10 cellular contexts compared by ENCODE assay signal in genomic region chr12:26749781-26750180, GRCh38.
A peak's percentile ranks its signal among the peaks of the same experiment; 100 is the strongest.
DNase-seq lines count a peak whose midpoint lies in the region; ATAC-seq, FAIRE-seq and TF ChIP-seq lines count a peak whose summit lies in the region.
"Had no signal": no experiment of that assay in that cellular context is flagged by ENCODE, and none has a peak within 500 bp of the region (broad histone marks: within the 10 kb centered on the region; RNA-seq: fewer than 3 reads in every experiment).

No MANE protein-coding gene starts in this region.

- H3K27ac ChIP-seq in K562 (ENCODE audit: extremely low read depth, low read depth, low read length): no peak overlapping the region
- H3K27ac ChIP-seq in right atrium auricular region: no peak overlapping the region

- H3K27me3 ChIP-seq in K562 (ENCODE audit: control insufficient read depth in 2 of 2, insufficient read depth in 2 of 2, low read length in 2 of 2): peaks cover 0 to 2% of the 10 kb centered on the region in 2 experiments; a peak in 1 of 5 replicates
- no peaks in the 10 kb centered on the region for H3K27me3 ChIP-seq in right atrium auricular region

- TF ChIP-seq POLR2A in K562 (conservative IDR thresholded peaks at IDR 0.05): no peak

- no peaks in the 10 kb centered on the region for H3K36me3 ChIP-seq in K562 (ENCODE audit: control insufficient read depth, insufficient read depth, low read length)
- H3K36me3 ChIP-seq in right atrium auricular region: no peaks in the 10 kb centered on the region

- FAIRE-seq in K562 (lab: Jason Lieb, UNC) (no peak), frontal cortex (lab: Jason Lieb, UNC) (no peak)

- TF ChIP-seq RAD21 in K562 (CRISPR knock-in tag; conservative IDR thresholded peaks at IDR 0.05 in 1 of 2, IDR thresholded peaks at IDR 0.05 in 1 of 2): no peak

- no peaks in the 10 kb centered on the region for H4K20me1 ChIP-seq in K562 (replicated peaks; ENCODE audit: control insufficient read depth, insufficient read depth, low read length)

- no peaks in the 10 kb centered on the region for H3K9me1 ChIP-seq in K562 (ENCODE audit: control insufficient read depth, insufficient read depth, low read length)

- ATAC-seq in GM18858 (IDR thresholded peaks at IDR 0.05; ENCODE audit: unreplicated experiment): peak; percentile 66
- peak; percentile 77 for ATAC-seq in GM21367 (IDR thresholded peaks at IDR 0.05; ENCODE audit: unreplicated experiment)
- ATAC-seq in HG03108 (IDR thresholded peaks at IDR 0.05; ENCODE audit: unreplicated experiment): peak; percentile 74
- ATAC-seq in K562: no peak

- H3K9ac ChIP-seq in K562 (ENCODE audit: insufficient read depth in 1 of 2, low read depth in 2 of 2, low read length in 2 of 2): no peak overlapping the region

- POLR2A ChIA-PET in K562 (lab: Yijun Ruan, JAX): no interaction called here

- H3K79me2 ChIP-seq in K562 (ENCODE audit: control insufficient read depth, insufficient read depth, low read length): no peaks in the 10 kb centered on the region

- in situ Hi-C loops in K562 (cut with MboI): no loop called here

- DNase-seq in K562 (ENCODE audit: extremely low read depth in 1 of 4, low spot score in 3 of 4): no peak
- DNase-seq in right atrium auricular region (ENCODE audit: low spot score): no peak
- DNase-seq in cerebellar cortex (ENCODE audit: low spot score): no peak
- no peak for DNase-seq in AG20443 (ENCODE audit: low spot score)
- no peak for DNase-seq in frontal cortex (ENCODE audit: low spot score in 2 of 2)
- DNase-seq: NCI-H1048, substantia nigra had no signal

- TF ChIP-seq CTCF in K562 (IDR thresholded peaks at IDR 0.05 in 2 of 3, conservative IDR thresholded peaks at IDR 0.05 in 1 of 3; ENCODE audit: insufficient read depth in 2 of 3, low read depth in 1 of 3, low read length in 3 of 3): no peak
- TF ChIP-seq CTCF in right atrium auricular region (IDR thresholded peaks at IDR 0.05): no peak

- CTCF ChIA-PET in K562 (lab: Yijun Ruan, JAX; ENCODE audit: low intra/inter-chr PET ratio): no interaction called here

- TF ChIP-seq EP300 in K562 (IDR thresholded peaks at IDR 0.05; ENCODE audit: low read length): no peak

- H3K9me3 ChIP-seq in K562 (replicated peaks; ENCODE audit: control insufficient read depth, insufficient read depth, low read depth, low read length) (no peaks in the 10 kb centered on the region), right atrium auricular region (no peaks in the 10 kb centered on the region)

- BruUV-seq in K562 (replicated peaks; lab: Mats Ljungman, UMichigan): no TSS peak

- no peak overlapping the region for H2AFZ ChIP-seq in K562 (ENCODE audit: low read depth, low read length)

- no peaks in the 10 kb centered on the region for H3K4me1 ChIP-seq in K562 (replicated peaks in 1 of 2; ENCODE audit: control insufficient read depth in 2 of 2, insufficient read depth in 2 of 2, low read length in 2 of 2)
- H3K4me1 ChIP-seq in right atrium auricular region: peaks cover 0 to 19% of the 10 kb centered on the region in 2 donors

- H3K4me3 ChIP-seq in K562: no peak overlapping the region
- H3K4me3 ChIP-seq in right atrium auricular region: no peak overlapping the region

- intact Hi-C loops in K562 (cut with micrococcal nuclease): no loop called here

- H3K4me2 ChIP-seq in K562 (ENCODE audit: insufficient read depth, low read length): no peak overlapping the region

TF ChIP-seq in K562, 482 proteins besides CTCF, POLR2A, EP300 and RAD21:
- TF ChIP-seq ZNF316 (IDR thresholded peaks at IDR 0.05) (peak; percentile 78), MAFF (IDR thresholded peaks at IDR 0.05; ENCODE audit: low read length) (peak; percentile 25; the same call in 1 of the 2 replicates), MAFG (tag; conservative IDR thresholded peaks at IDR 0.05) (0 out of 2 replicates have a peak, but pooled peaks have one; percentile 25), ZNF436 (CRISPR knock-in tag; IDR thresholded peaks at IDR 0.05) (no peak), CEBPB (tag; IDR thresholded peaks at IDR 0.05) (no peak), ZNF282 (CRISPR knock-in tag; IDR thresholded peaks at IDR 0.05) (no peak), MEF2D (tag; conservative IDR thresholded peaks at IDR 0.05; ENCODE audit: low read depth) (no peak), PURB (CRISPR knock-in tag; IDR thresholded peaks at IDR 0.05; ENCODE audit: low read depth) (no peak), ZNF347 (CRISPR knock-in tag; IDR thresholded peaks at IDR 0.05; ENCODE audit: low read depth) (no peak), C11orf30 (IDR thresholded peaks at IDR 0.05; ENCODE audit: low read depth) (0 out of 2 replicates have a peak, but pooled peaks have one; percentile 7), BCOR (IDR thresholded peaks at IDR 0.05) (no peak), CREB5 (CRISPR knock-in tag; IDR thresholded peaks at IDR 0.05) (no peak), PCBP2 (IDR thresholded peaks at IDR 0.05; ENCODE audit: low read depth, low read length, poor library complexity, severe bottlenecking) (no peak)
TF ChIP-seq in K562: peak in this region for 4.
